ENCODE assay signal across 20 cellular contexts in genomic region chr9:81266674-81267073, GRCh38.
DNase-seq lines count a peak whose midpoint lies in the region; FAIRE-seq and TF ChIP-seq lines count a peak whose summit lies in the region.
"Had no signal": no experiment of that assay in that cellular context is flagged by ENCODE, and none has a peak within 500 bp of the region (broad histone marks: within the 10 kb centered on the region; RNA-seq: fewer than 3 reads in every experiment).

No MANE protein-coding gene starts in this region.

- no peaks in the 10 kb centered on the region for H3K79me2 ChIP-seq in astrocyte (ENCODE audit: insufficient read depth, low read length)

- FAIRE-seq in astrocyte (lab: Jason Lieb, UNC), result peak; percentile 55
- FAIRE-seq: A204.1 had no signal

- H3K4me1 Mint-ChIP-seq in astrocyte (ENCODE audit: low read depth, unreplicated experiment), result peaks cover 24% of the 10 kb centered on the region

- no peak overlapping the region for H3K4me3 ChIP-seq in astrocyte (ENCODE audit: insufficient read depth, low read depth, low read length)
- no peak overlapping the region for H3K4me3 ChIP-seq in fibroblast of villous mesenchyme (ENCODE audit: low read depth, low read length)
- H3K4me3 ChIP-seq: esophagus muscularis mucosa, right lobe of liver, SJCRH30, stomach had no signal

- H3K4me1 ChIP-seq in astrocyte (ENCODE audit: insufficient read depth, low read length), result peaks cover 6% of the 10 kb centered on the region
- H3K4me1 ChIP-seq: esophagus muscularis mucosa, right lobe of liver, stomach had no signal

- no peak overlapping the region for H3K4me2 ChIP-seq in astrocyte (ENCODE audit: low read length)

- H3K27me3 Mint-ChIP-seq in astrocyte (ENCODE audit: low read depth, unreplicated experiment), result no peaks in the 10 kb centered on the region

- no peak overlapping the region for H3K27ac ChIP-seq in astrocyte (ENCODE audit: low read depth, low read length)
- H3K27ac ChIP-seq: C4-2B, esophagus muscularis mucosa, right lobe of liver, SJCRH30, stomach had no signal

- H3K4me3 Mint-ChIP-seq in astrocyte (ENCODE audit: unreplicated experiment), result no peak overlapping the region
- H3K4me3 Mint-ChIP-seq: brain had no signal

- no peaks in the 10 kb centered on the region for H3K36me3 Mint-ChIP-seq in astrocyte (ENCODE audit: low read depth, unreplicated experiment)
- H3K36me3 Mint-ChIP-seq: brain had no signal

- no peaks in the 10 kb centered on the region for H3K36me3 ChIP-seq in astrocyte (ENCODE audit: insufficient read depth, low read length)
- H3K36me3 ChIP-seq: esophagus muscularis mucosa, right lobe of liver, SJCRH30, stomach had no signal

- H3K9me3 Mint-ChIP-seq in astrocyte (ENCODE audit: unreplicated experiment), result peaks cover 11% of the 10 kb centered on the region

- DNase-seq in A172 (ENCODE audit: low spot score), result peak; percentile 15
- DNase-seq in LHCN-M2 (ENCODE audit: low read depth), result peak; percentile 81
- peak; percentile 78 for DNase-seq in astrocyte (ENCODE audit: low read depth)
- peak; percentile 28 for DNase-seq in fibroblast of villous mesenchyme (ENCODE audit: low read depth)
- DNase-seq in iPS-NIHi7 (ENCODE audit: extremely low spot score), result no peak
- no peak for DNase-seq in mucosa of gallbladder (ENCODE audit: low spot score)
- no peak for DNase-seq in NCI-H2107 treated with DMSO at 0.1 percent for 48 hours (lab: John Stamatoyannopoulos, UW; ENCODE audit: unreplicated experiment)
- DNase-seq in activated CD4-positive, alpha-beta T cell treated with anti-CD3 and anti-CD28 coated beads for 4 hours, result no peak
- DNase-seq: DMS153; H7; left ventricle myocardium superior; NCI-H446 treated with DMSO at 0.1 percent for 48 hours; right lobe of liver; stimulated activated CD4-positive, alpha-beta T cell treated with anti-CD3 and anti-CD28 coated beads, Interleukin-2, amount 100 ng/mL, for 24 hours; stomach had no signal

- H3K27me3 ChIP-seq in astrocyte (ENCODE audit: insufficient read depth, low read length), result no peaks in the 10 kb centered on the region
- H3K27me3 ChIP-seq: esophagus muscularis mucosa, right lobe of liver, SJCRH30, stomach had no signal

- no peaks in the 10 kb centered on the region for H3K9me3 ChIP-seq in astrocyte (ENCODE audit: insufficient read depth, low read depth, low read length)
- H3K9me3 ChIP-seq: esophagus muscularis mucosa, right lobe of liver had no signal

- H3K27ac Mint-ChIP-seq in astrocyte (ENCODE audit: unreplicated experiment), result peak overlapping the region; percentile 47
- H3K27ac Mint-ChIP-seq: brain had no signal

- H2AFZ ChIP-seq in astrocyte (ENCODE audit: low read depth, low read length), result no peak overlapping the region

- no peak overlapping the region for H3K9ac ChIP-seq in astrocyte (ENCODE audit: low read length)

- H4K20me1 ChIP-seq in astrocyte (ENCODE audit: insufficient read depth, low read length), result no peaks in the 10 kb centered on the region

- no peak for TF ChIP-seq CTCF in astrocyte (IDR thresholded peaks at IDR 0.05; ENCODE audit: insufficient read depth, low read depth, low read length)
- no peak for TF ChIP-seq CTCF in fibroblast of villous mesenchyme (IDR thresholded peaks at IDR 0.05; ENCODE audit: insufficient read depth, low read depth, low read length)

Comparison
In these comparisons a context has a peak if more than half of its experiments do, and no peak if none do; other contexts are left out.
1. DNase-seq: peak in A172 (single experiment), LHCN-M2 (single experiment), astrocyte (single experiment) and fibroblast of villous mesenchyme (single experiment); none in iPS-NIHi7 (single experiment), mucosa of gallbladder (single experiment), NCI-H2107 treated with DMSO at 0.1 percent for 48 hours (single experiment) and activated CD4-positive, alpha-beta T cell treated with anti-CD3 and anti-CD28 coated beads for 4 hours (0 of 2).